In genomic region chr18:70430501-70431173, GRCh38 we compare ENCODE assay signal across 18 cellular contexts.
"Had no signal": no experiment of that assay in that cellular context is flagged by ENCODE, and none has a peak within 500 bp of the region (broad histone marks: within the 10 kb centered on the region; RNA-seq: fewer than 3 reads in every experiment).

No MANE protein-coding gene starts in this region.

- H3K36me3 Mint-ChIP-seq: activated naive CD4-positive, alpha-beta T cell treated with anti-CD3 and anti-CD28 coated beads, Interleukin-2, amount 50 U/mL, for 72 hours; naive B cell; neural progenitor cell had no signal

- H3K4me3 ChIP-seq: adrenal gland, mucosa of descending colon, neural progenitor cell, pancreas, smooth muscle cell, upper lobe of right lung had no signal

- H3K9ac ChIP-seq: neural progenitor cell had no signal

- H3K9me3 ChIP-seq: adrenal gland, mucosa of descending colon, pancreas, upper lobe of right lung had no signal

- FAIRE-seq: islet of Langerhans, pancreas had no signal

- H3K4me1 ChIP-seq: adrenal gland, foreskin keratinocyte, neural progenitor cell, pancreas, upper lobe of right lung had no signal

- H3K4me3 Mint-ChIP-seq: effector memory CD8-positive, alpha-beta T cell; neural progenitor cell; stimulated activated naive CD8-positive, alpha-beta T cell treated with anti-CD3 and anti-CD28 coated beads, Interleukin-15, amount 100 ng/mL, for 72 hours had no signal

- H3K36me3 ChIP-seq: adrenal gland, neural progenitor cell, pancreas, upper lobe of right lung, WERI-Rb-1 had no signal

- H3K27ac ChIP-seq: adrenal gland, foreskin keratinocyte, neural progenitor cell, pancreas, upper lobe of right lung, WERI-Rb-1 had no signal

- H2AFZ ChIP-seq: neural progenitor cell had no signal

- H3K27me3 ChIP-seq: adrenal gland, foreskin keratinocyte, neural progenitor cell, pancreas, upper lobe of right lung had no signal

- H3K27ac Mint-ChIP-seq: activated naive CD4-positive, alpha-beta T cell treated with anti-CD3 and anti-CD28 coated beads, Interleukin-2, amount 50 U/mL, for 72 hours; effector memory CD8-positive, alpha-beta T cell; neural progenitor cell had no signal

- H3K4me2 ChIP-seq: neural progenitor cell, smooth muscle cell had no signal

- ATAC-seq: activated naive CD4-positive, alpha-beta T cell treated with anti-CD3 and anti-CD28 coated beads, Interleukin-2, amount 50 U/mL, for 72 hours; effector memory CD8-positive, alpha-beta T cell; foreskin keratinocyte; mucosa of descending colon; pancreas; stimulated activated naive CD8-positive, alpha-beta T cell treated with anti-CD3 and anti-CD28 coated beads, Interleukin-15, amount 100 ng/mL, for 72 hours; upper lobe of right lung had no signal

- H3K4me1 Mint-ChIP-seq: naive B cell; neural progenitor cell; stimulated activated naive CD8-positive, alpha-beta T cell treated with anti-CD3 and anti-CD28 coated beads, Interleukin-15, amount 100 ng/mL, for 72 hours had no signal

- DNase-seq: activated CD4-positive, alpha-beta T cell treated with anti-CD3 and anti-CD28 coated beads for 1 hour; activated gamma-delta T cell treated with Interleukin-2 at 50 U/mL for 16 hours; adrenal gland; effector memory CD8-positive, alpha-beta T cell; hippocampal formation; mucosa of descending colon; naive B cell; pancreas; stimulated activated CD4-positive, alpha-beta T cell treated with anti-CD3 and anti-CD28 coated beads, Interleukin-4, amount 100 ng/mL, for 1 hour; stimulated activated naive CD8-positive, alpha-beta T cell treated with anti-CD3 and anti-CD28 coated beads, Interleukin-15, amount 100 ng/mL, for 72 hours; T-helper 2 cell; upper lobe of right lung; WERI-Rb-1 had no signal

- H3K9me3 Mint-ChIP-seq: activated naive CD4-positive, alpha-beta T cell treated with anti-CD3 and anti-CD28 coated beads, Interleukin-2, amount 50 U/mL, for 72 hours; effector memory CD8-positive, alpha-beta T cell; neural progenitor cell; stimulated activated naive CD8-positive, alpha-beta T cell treated with anti-CD3 and anti-CD28 coated beads, Interleukin-15, amount 100 ng/mL, for 72 hours had no signal
